8 cellular contexts compared by ENCODE assay signal in the genomic region with DNA sequence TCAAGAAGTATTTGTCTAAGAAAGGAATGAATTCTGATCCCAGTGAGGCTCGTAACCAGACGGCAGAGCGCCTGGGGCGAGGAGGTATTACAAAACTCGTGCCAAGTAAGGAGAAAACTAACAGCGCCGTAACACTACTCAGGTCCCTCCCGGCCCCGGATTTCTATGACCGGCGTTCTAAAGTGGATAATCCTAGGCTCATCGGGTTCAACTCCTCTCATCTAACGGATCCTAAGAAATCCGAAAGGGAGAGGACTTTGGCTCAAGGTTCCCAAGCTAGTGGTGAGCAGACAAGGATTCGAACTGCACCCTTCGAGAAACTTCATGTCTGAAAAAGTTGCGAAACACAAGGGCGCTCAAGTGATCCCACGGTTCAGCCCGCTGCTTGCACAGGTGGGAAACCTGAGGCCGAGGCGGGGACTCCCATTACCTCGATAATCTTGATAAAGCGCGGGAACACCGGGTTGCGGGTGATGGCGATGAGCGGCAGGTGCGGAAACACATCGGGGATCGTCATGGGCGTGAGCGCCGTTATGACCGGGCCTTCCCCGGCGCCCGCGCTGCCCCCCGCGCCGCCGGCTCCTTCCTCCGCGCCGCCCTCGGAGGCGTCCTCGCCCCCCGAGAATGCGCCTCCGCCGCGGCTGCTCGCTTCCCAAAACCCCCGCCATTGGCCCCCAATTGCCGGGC. TPM values are rescaled to one million over a fixed set of nuclear protein-coding genes. Genes with fewer than 3 reads are reported as not detected.
DNase-seq lines count a peak whose midpoint lies in the region; ATAC-seq and TF ChIP-seq lines count a peak whose summit lies in the region.

No MANE protein-coding gene starts in this region.

- H3K27me3 ChIP-seq in BLaER1 treated with 17β-estradiol and CSF1 and Interleukin-3, amounts not matched to agents 10 nM and 100 nM, result no peaks in the 10 kb centered on the region
- H3K27me3 ChIP-seq in Panc1 (ENCODE audit: control insufficient read depth, insufficient read depth, low read length) (no peaks in the 10 kb centered on the region), dorsolateral prefrontal cortex (no peaks in the 10 kb centered on the region), mucosa of rectum (ENCODE audit: control insufficient read depth in 2 of 2, insufficient read depth in 2 of 2, low read length in 2 of 2) (no peaks in the 10 kb centered on the region), vagina (no peaks in the 10 kb centered on the region)

- peak overlapping the region; percentile 85 to 99 (median 95) for H3K27ac ChIP-seq in BLaER1 treated with 17β-estradiol and CSF1 and Interleukin-3, amounts not matched to agents 10 nM and 100 nM
- peak overlapping the region; percentile 96 for H3K27ac ChIP-seq in Panc1 (ENCODE audit: low read length)
- peak overlapping the region; percentile 68 to 100 (median 97) for H3K27ac ChIP-seq in dorsolateral prefrontal cortex
- H3K27ac ChIP-seq in mucosa of rectum (ENCODE audit: low read depth in 2 of 2, low read length in 2 of 2), result peak overlapping the region; percentile 82 to 95
- peak overlapping the region; percentile 93 for H3K27ac ChIP-seq in vagina

- H4K20me1 ChIP-seq in BLaER1 treated with 17β-estradiol and CSF1 and Interleukin-3, amounts not matched to agents 10 nM and 100 nM, result peaks cover 19 to 51% (median 47%) of the 10 kb centered on the region in 11 experiments; a peak in 20 of 22 replicates

- H3K36me3 ChIP-seq in BLaER1 treated with 17β-estradiol and CSF1 and Interleukin-3, amounts not matched to agents 10 nM and 100 nM, result peaks cover 8 to 38% (median 27%) of the 10 kb centered on the region in 11 experiments; a peak in 20 of 22 replicates
- H3K36me3 ChIP-seq in Panc1 (ENCODE audit: control insufficient read depth, insufficient read depth, low read length) (peaks cover 3% of the 10 kb centered on the region; the same call in 1 of the 2 replicates), mucosa of rectum (ENCODE audit: control insufficient read depth in 2 of 2, insufficient read depth in 2 of 2, low read length in 2 of 2) (no peaks in the 10 kb centered on the region), vagina (no peaks in the 10 kb centered on the region)

- no peak for TF ChIP-seq POLR2A in vagina (IDR thresholded peaks at IDR 0.05)

- H3K9me3 ChIP-seq in BLaER1 treated with 17β-estradiol and CSF1 and Interleukin-3, amounts not matched to agents 10 nM and 100 nM (replicated peaks in 1 of 11), result no peaks in the 10 kb centered on the region
- H3K9me3 ChIP-seq in Panc1 (ENCODE audit: control insufficient read depth, insufficient read depth, low read depth, low read length) (no peaks in the 10 kb centered on the region), mucosa of rectum (ENCODE audit: control insufficient read depth in 2 of 2, low read length in 2 of 2) (no peaks in the 10 kb centered on the region), vagina (no peaks in the 10 kb centered on the region)

- peaks cover 20 to 35% (median 28%) of the 10 kb centered on the region in 10 experiments for H3K4me1 ChIP-seq in BLaER1 treated with 17β-estradiol and CSF1 and Interleukin-3, amounts not matched to agents 10 nM and 100 nM
- peaks cover 8% of the 10 kb centered on the region; the same call in 1 of the 2 replicates for H3K4me1 ChIP-seq in Panc1 (ENCODE audit: control insufficient read depth, insufficient read depth, low read length)
- peaks cover 13 to 17% of the 10 kb centered on the region in 2 donors for H3K4me1 ChIP-seq in mucosa of rectum (ENCODE audit: control insufficient read depth in 2 of 2, insufficient read depth in 2 of 2, low read length in 2 of 2)
- H3K4me1 ChIP-seq in vagina, result peaks cover 31% of the 10 kb centered on the region

- TSS peak; percentile 91 for BruUV-seq in Panc1 (replicated peaks; lab: Mats Ljungman, UMichigan)

- CTCF ChIA-PET in Panc1 (lab: Charles Lee), result no interaction called here

- DNase-seq in Panc1 (ENCODE audit: low read depth, low spot score) (no peak), dorsolateral prefrontal cortex (no peak), vagina (ENCODE audit: extremely low spot score in 2 of 2) (no peak), A172 (ENCODE audit: low spot score) (no peak)

- peak overlapping the region; percentile 89 to 99 (median 97) for H3K4me2 ChIP-seq in BLaER1 treated with 17β-estradiol and CSF1 and Interleukin-3, amounts not matched to agents 10 nM and 100 nM

- intact Hi-C loops in Panc1 (cut with micrococcal nuclease; ENCODE audit: unreplicated experiment) (no loop called here), dorsolateral prefrontal cortex (cut with DNase I) (loop anchor here in 1 of 2 donors (10.0 kb wide), 1 partner anchor 185 kb away; a partner anchor contains a TSS), vagina (cut with DNase I) (no loop called here)

- POLR2A ChIA-PET in Panc1 (lab: Charles Lee), result interaction anchor here (0.7 kb wide), 1 partner anchor 129 kb away, joined by 3 read pairs; no protein-coding TSS in a partner anchor

- in situ Hi-C loops in Panc1 (cut with HindIII; ENCODE audit: low pct_unique_long_range_greater_than_20kb, low sequenced_read_pairs), result no loop called here

- peak overlapping the region; percentile 92 to 99 (median 96) for H3K9ac ChIP-seq in BLaER1 treated with 17β-estradiol and CSF1 and Interleukin-3, amounts not matched to agents 10 nM and 100 nM
- peak overlapping the region; percentile 72 to 82 for H3K9ac ChIP-seq in mucosa of rectum (ENCODE audit: low read depth in 1 of 2, low read length in 2 of 2)

- ATAC-seq in GM21367 (IDR thresholded peaks at IDR 0.05; ENCODE audit: unreplicated experiment) (peak; percentile 2), Panc1 (peak; percentile 1; the same call in 1 of the 2 replicates), GM18868 (IDR thresholded peaks at IDR 0.05; ENCODE audit: unreplicated experiment) (no peak)

- TF ChIP-seq CTCF in Panc1 (IDR thresholded peaks at IDR 0.05) (no peak), dorsolateral prefrontal cortex (IDR thresholded peaks at IDR 0.05 in 54 of 56, conservative IDR thresholded peaks at IDR 0.05 in 2 of 56; ENCODE audit: low read depth in 1 of 56, partially characterized antibody in 56 of 56) (no peak), vagina (IDR thresholded peaks at IDR 0.05) (no peak)

- peak overlapping the region; percentile 79 to 100 (median 94) for H3K4me3 ChIP-seq in BLaER1 treated with 17β-estradiol and CSF1 and Interleukin-3, amounts not matched to agents 10 nM and 100 nM
- peak overlapping the region; percentile 96 to 98 for H3K4me3 ChIP-seq in Panc1 (ENCODE audit: low read depth in 2 of 2, low read length in 2 of 2)
- peak overlapping the region; percentile 63 to 100 (median 98) for H3K4me3 ChIP-seq in dorsolateral prefrontal cortex
- peak overlapping the region; percentile 71 to 98 for H3K4me3 ChIP-seq in mucosa of rectum (ENCODE audit: low read length in 2 of 2)
- peak overlapping the region; percentile 75 to 94 for H3K4me3 ChIP-seq in vagina

RNA-seq across cellular contexts. Expression of a gene that starts 0.5 kb away (rescaled TPM):
- total RNA-seq in Panc1 (2021; ENCODE audit: unreplicated experiment), result 93.0 TPM
- polyA plus RNA-seq in Panc1 (2012; ENCODE audit: insufficient read length), result 250 TPM
- total RNA-seq in dorsolateral prefrontal cortex, result 100 to 1,000 TPM in 10 of 120 experiments, 10 to 100 TPM in 110; 64.2 to 132 (median 86.5) TPM
- 53.3 TPM for total RNA-seq in vagina
- 120 and 153 TPM in 2 replicates for total RNA-seq in A172 (2014; rRNA removed; shearing (Covaris generic))

RNA-seq across cellular contexts. Expression of a gene that starts 1.0 kb away (rescaled TPM):
- total RNA-seq in Panc1 (2021; ENCODE audit: unreplicated experiment) (0.08 TPM), dorsolateral prefrontal cortex (not detected), vagina (not detected)
- not detected for polyA plus RNA-seq in Panc1 (2012; ENCODE audit: insufficient read length)
- not detected in 2 replicates for total RNA-seq in A172 (2014; rRNA removed; shearing (Covaris generic))

RNA-seq across cellular contexts. Expression of a gene that starts 29.3 kb away (rescaled TPM):
- 465 TPM for total RNA-seq in Panc1 (2021; ENCODE audit: unreplicated experiment)
- polyA plus RNA-seq in Panc1 (2012; ENCODE audit: insufficient read length), result 1,138 TPM
- 100 to 1,000 TPM; 215 to 431 (median 280) TPM for total RNA-seq in dorsolateral prefrontal cortex
- total RNA-seq in vagina, result 703 TPM
- 782 and 864 TPM in 2 replicates for total RNA-seq in A172 (2014; rRNA removed; shearing (Covaris generic))

RNA-seq across cellular contexts. Expression of a gene that starts 38.6 kb away (rescaled TPM):
- total RNA-seq in Panc1 (2021; ENCODE audit: unreplicated experiment), result 6.0 TPM
- polyA plus RNA-seq in Panc1 (2012; ENCODE audit: insufficient read length), result 15.9 TPM
- 10 to 100 TPM; 20.4 to 80.3 (median 55.4) TPM for total RNA-seq in dorsolateral prefrontal cortex
- total RNA-seq in vagina, result 10.3 TPM
- total RNA-seq in A172 (2014; rRNA removed; shearing (Covaris generic)), result 24.1 and 58.4 TPM in 2 replicates

RNA-seq across cellular contexts. Expression of a gene that starts 39.1 kb away (rescaled TPM):
- total RNA-seq in Panc1 (2021; ENCODE audit: unreplicated experiment), result 93.5 TPM
- 148 TPM for polyA plus RNA-seq in Panc1 (2012; ENCODE audit: insufficient read length)
- 10 to 100 TPM; 42.0 to 91.5 (median 69.5) TPM for total RNA-seq in dorsolateral prefrontal cortex
- 83.2 TPM for total RNA-seq in vagina
- 49.6 and 81.0 TPM in 2 replicates for total RNA-seq in A172 (2014; rRNA removed; shearing (Covaris generic))
